In the genomic region with DNA sequence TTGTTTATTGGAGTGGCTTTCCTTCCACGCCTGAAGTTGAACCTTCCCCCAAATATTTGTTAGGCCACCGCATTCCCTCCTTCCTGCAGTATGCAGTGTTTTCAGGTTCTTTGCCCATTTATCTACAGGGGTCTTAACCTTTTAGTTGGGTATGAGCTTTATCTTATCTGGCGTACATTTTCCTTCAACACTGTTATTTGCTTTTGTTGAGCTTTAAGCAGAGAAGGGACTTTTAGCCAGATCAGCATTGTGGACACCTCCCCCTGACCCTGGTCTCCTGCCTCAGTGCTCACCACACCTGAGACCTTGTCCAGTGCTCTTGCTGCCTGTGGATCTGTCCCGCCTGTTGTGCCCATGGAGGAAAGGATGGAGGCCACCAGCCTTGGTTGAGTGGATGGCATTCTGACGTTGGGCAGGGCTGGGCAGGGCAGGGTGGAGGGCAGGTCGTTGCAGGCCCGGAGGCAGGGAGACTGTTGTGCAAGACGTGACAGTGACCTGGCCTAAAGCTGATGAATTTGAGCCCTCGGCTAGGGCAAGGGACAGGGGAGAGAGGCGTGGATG, we compare ENCODE assay signal across 1 cellular context.
A peak's percentile ranks its signal among the peaks of the same experiment; 100 is the strongest.
TF ChIP-seq lines count a peak whose summit lies in the region.

No MANE protein-coding gene starts in this region.

TF ChIP-seq in HepG2, 621 proteins besides CTCF, POLR2A, EP300 and RAD21 (continued from another document and continues in another):
- TF ChIP-seq, protein P1, sequence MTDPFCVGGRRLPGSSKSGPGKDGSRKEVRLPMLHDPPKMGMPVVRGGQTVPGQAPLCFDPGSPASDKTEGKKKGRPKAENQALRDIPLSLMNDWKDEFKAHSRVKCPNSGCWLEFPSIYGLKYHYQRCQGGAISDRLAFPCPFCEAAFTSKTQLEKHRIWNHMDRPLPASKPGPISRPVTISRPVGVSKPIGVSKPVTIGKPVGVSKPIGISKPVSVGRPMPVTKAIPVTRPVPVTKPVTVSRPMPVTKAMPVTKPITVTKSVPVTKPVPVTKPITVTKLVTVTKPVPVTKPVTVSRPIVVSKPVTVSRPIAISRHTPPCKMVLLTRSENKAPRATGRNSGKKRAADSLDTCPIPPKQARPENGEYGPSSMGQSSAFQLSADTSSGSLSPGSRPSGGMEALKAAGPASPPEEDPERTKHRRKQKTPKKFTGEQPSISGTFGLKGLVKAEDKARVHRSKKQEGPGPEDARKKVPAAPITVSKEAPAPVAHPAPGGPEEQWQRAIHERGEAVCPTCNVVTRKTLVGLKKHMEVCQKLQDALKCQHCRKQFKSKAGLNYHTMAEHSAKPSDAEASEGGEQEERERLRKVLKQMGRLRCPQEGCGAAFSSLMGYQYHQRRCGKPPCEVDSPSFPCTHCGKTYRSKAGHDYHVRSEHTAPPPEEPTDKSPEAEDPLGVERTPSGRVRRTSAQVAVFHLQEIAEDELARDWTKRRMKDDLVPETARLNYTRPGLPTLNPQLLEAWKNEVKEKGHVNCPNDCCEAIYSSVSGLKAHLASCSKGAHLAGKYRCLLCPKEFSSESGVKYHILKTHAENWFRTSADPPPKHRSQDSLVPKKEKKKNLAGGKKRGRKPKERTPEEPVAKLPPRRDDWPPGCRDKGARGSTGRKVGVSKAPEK (CRISPR knock-in tag; IDR thresholded peaks at IDR 0.05; ENCODE audit: borderline replicate concordance): no peak
- peak; percentile 94 for TF ChIP-seq GATA4 (IDR thresholded peaks at IDR 0.05; ENCODE audit: borderline replicate concordance, low read depth)
- no peak for TF ChIP-seq EZH2 (conservative IDR thresholded peaks at IDR 0.05; ENCODE audit: low read depth, low read length)
- TF ChIP-seq ZNF329 (CRISPR knock-in tag; IDR thresholded peaks at IDR 0.05; ENCODE audit: low read depth): no peak
- no peak for TF ChIP-seq ZNF446 (CRISPR knock-in tag; IDR thresholded peaks at IDR 0.05)
- TF ChIP-seq CENPBD1 (CRISPR knock-in tag; IDR thresholded peaks at IDR 0.05; ENCODE audit: borderline replicate concordance, low read depth): no peak
- TF ChIP-seq ZNF615 (CRISPR knock-in tag; IDR thresholded peaks at IDR 0.05; ENCODE audit: borderline replicate concordance): no peak
- TF ChIP-seq, protein P2, sequence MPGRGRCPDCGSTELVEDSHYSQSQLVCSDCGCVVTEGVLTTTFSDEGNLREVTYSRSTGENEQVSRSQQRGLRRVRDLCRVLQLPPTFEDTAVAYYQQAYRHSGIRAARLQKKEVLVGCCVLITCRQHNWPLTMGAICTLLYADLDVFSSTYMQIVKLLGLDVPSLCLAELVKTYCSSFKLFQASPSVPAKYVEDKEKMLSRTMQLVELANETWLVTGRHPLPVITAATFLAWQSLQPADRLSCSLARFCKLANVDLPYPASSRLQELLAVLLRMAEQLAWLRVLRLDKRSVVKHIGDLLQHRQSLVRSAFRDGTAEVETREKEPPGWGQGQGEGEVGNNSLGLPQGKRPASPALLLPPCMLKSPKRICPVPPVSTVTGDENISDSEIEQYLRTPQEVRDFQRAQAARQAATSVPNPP (CRISPR knock-in tag; IDR thresholded peaks at IDR 0.05): no peak
- TF ChIP-seq SOX6 (IDR thresholded peaks at IDR 0.05): no peak
- TF ChIP-seq SOX6 (CRISPR knock-in tag; IDR thresholded peaks at IDR 0.05): peak; percentile 44; the same call in 1 of the 2 replicates
- TF ChIP-seq MED1 (CRISPR knock-in tag; IDR thresholded peaks at IDR 0.05): peak; percentile 80
- no peak for TF ChIP-seq FOXP1 (IDR thresholded peaks at IDR 0.05)
- TF ChIP-seq FOXP1 (CRISPR knock-in tag; IDR thresholded peaks at IDR 0.05): peak; percentile 34; the same call in 1 of the 2 replicates
- TF ChIP-seq ZFYVE20 (CRISPR knock-in tag; IDR thresholded peaks at IDR 0.05; ENCODE audit: borderline replicate concordance, low read depth): no peak
- TF ChIP-seq NR3C1 (CRISPR knock-in tag; IDR thresholded peaks at IDR 0.05): no peak
- peak; percentile 95 for TF ChIP-seq NR2F6 (IDR thresholded peaks at IDR 0.05)
- TF ChIP-seq NR2F6 (CRISPR knock-in tag; IDR thresholded peaks at IDR 0.05): peak; percentile 73; the same call in 1 of the 2 replicates
- TF ChIP-seq ZNF280D (CRISPR knock-in tag; IDR thresholded peaks at IDR 0.05): no peak
- TF ChIP-seq CEBPB (IDR thresholded peaks at IDR 0.05; ENCODE audit: borderline replicate concordance, low read depth, low read length): peak; percentile 75; the same call in 1 of the 2 replicates
- TF ChIP-seq THAP9 (CRISPR knock-in tag; IDR thresholded peaks at IDR 0.05; ENCODE audit: borderline replicate concordance): no peak
- TF ChIP-seq NFE2 (CRISPR knock-in tag; IDR thresholded peaks at IDR 0.05): no peak
- TF ChIP-seq SUZ12 (IDR thresholded peaks at IDR 0.05; ENCODE audit: low read depth, low read length): no peak
- peak; percentile 43; the same call in 1 of the 2 replicates for TF ChIP-seq ZNF687 (CRISPR knock-in tag; IDR thresholded peaks at IDR 0.05)
- TF ChIP-seq PITX1 (CRISPR knock-in tag; IDR thresholded peaks at IDR 0.05): peak; percentile 83; the same call in 1 of the 2 replicates
- TF ChIP-seq HNRNPLL (IDR thresholded peaks at IDR 0.05; ENCODE audit: low read depth, low read length, poor library complexity, severe bottlenecking): no peak
- TF ChIP-seq ZNF607 (CRISPR knock-in tag; IDR thresholded peaks at IDR 0.05; ENCODE audit: borderline replicate concordance): peak; percentile 4; the same call in 1 of the 2 replicates
- TF ChIP-seq NR2F1 (CRISPR knock-in tag; IDR thresholded peaks at IDR 0.05): peak in 1 of 2 experiments; percentile 24; a peak in 2 of 4 replicates
- TF ChIP-seq FOXK2 (IDR thresholded peaks at IDR 0.05): no peak
- TF ChIP-seq ZNF562 (CRISPR knock-in tag; IDR thresholded peaks at IDR 0.05; ENCODE audit: borderline replicate concordance): no peak
- TF ChIP-seq, protein P3, sequence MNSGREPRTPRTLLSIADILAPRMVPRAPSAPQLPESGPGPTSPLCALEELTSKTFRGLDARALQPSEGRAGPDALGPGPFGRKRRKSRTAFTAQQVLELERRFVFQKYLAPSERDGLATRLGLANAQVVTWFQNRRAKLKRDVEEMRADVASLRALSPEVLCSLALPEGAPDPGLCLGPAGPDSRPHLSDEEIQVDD (CRISPR knock-in tag; IDR thresholded peaks at IDR 0.05; ENCODE audit: borderline replicate concordance): no peak
- TF ChIP-seq ZNF3 (CRISPR knock-in tag; IDR thresholded peaks at IDR 0.05): no peak
- TF ChIP-seq FOXJ3 (CRISPR knock-in tag; IDR thresholded peaks at IDR 0.05; ENCODE audit: borderline replicate concordance): peak; percentile 49; the same call in 1 of the 2 replicates
- TF ChIP-seq SP1 (IDR thresholded peaks at IDR 0.05): no peak
- no peak for TF ChIP-seq SP1 (CRISPR knock-in tag; IDR thresholded peaks at IDR 0.05)
- TF ChIP-seq, protein P4, sequence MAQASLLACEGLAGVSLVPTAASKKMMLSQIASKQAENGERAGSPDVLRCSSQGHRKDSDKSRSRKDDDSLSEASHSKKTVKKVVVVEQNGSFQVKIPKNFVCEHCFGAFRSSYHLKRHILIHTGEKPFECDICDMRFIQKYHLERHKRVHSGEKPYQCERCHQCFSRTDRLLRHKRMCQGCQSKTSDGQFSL (CRISPR knock-in tag; IDR thresholded peaks at IDR 0.05): no peak
- peak; percentile 31 for TF ChIP-seq TEAD3 (CRISPR knock-in tag; optimal IDR thresholded peaks at IDR 0.05; ENCODE audit: borderline replicate concordance)
- peak; percentile 32; the same call in 1 of the 2 replicates for TF ChIP-seq RXRA (CRISPR knock-in tag; IDR thresholded peaks at IDR 0.05)
- no peak for TF ChIP-seq ZNF230 (CRISPR knock-in tag; IDR thresholded peaks at IDR 0.05)
- no peak for TF ChIP-seq NFE2L1 (CRISPR knock-in tag; IDR thresholded peaks at IDR 0.05; ENCODE audit: borderline replicate concordance)
- peak; percentile 41; the same call in 1 of the 2 replicates for TF ChIP-seq PATZ1 (CRISPR knock-in tag; IDR thresholded peaks at IDR 0.05)
- TF ChIP-seq, protein P5, sequence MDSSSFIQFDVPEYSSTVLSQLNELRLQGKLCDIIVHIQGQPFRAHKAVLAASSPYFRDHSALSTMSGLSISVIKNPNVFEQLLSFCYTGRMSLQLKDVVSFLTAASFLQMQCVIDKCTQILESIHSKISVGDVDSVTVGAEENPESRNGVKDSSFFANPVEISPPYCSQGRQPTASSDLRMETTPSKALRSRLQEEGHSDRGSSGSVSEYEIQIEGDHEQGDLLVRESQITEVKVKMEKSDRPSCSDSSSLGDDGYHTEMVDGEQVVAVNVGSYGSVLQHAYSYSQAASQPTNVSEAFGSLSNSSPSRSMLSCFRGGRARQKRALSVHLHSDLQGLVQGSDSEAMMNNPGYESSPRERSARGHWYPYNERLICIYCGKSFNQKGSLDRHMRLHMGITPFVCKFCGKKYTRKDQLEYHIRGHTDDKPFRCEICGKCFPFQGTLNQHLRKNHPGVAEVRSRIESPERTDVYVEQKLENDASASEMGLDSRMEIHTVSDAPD (CRISPR knock-in tag; IDR thresholded peaks at IDR 0.05): no peak
